ENCODE assay signal across 9 cellular contexts in genomic region chr15:78103406-78104118, GRCh38. TPM values are rescaled to one million over a fixed set of nuclear protein-coding genes. Genes with fewer than 3 reads are reported as not detected.
DNase-seq lines count a peak whose midpoint lies in the region; ATAC-seq and TF ChIP-seq lines count a peak whose summit lies in the region.
"Had no signal": no experiment of that assay in that cellular context is flagged by ENCODE, and none has a peak within 500 bp of the region (broad histone marks: within the 10 kb centered on the region; RNA-seq: fewer than 3 reads in every experiment).

No MANE protein-coding gene starts in this region.

- peak overlapping the region; percentile 96 for H3K27ac Mint-ChIP-seq in activated CD8-positive, alpha-beta T cell treated with anti-CD3 and anti-CD28 coated beads, Interleukin-2, amount 10 ng/mL, durations not matched to agents 7 days and 5 days

- H3K9me3 Mint-ChIP-seq in activated CD8-positive, alpha-beta T cell treated with anti-CD3 and anti-CD28 coated beads, Interleukin-2, amount 10 ng/mL, durations not matched to agents 7 days and 5 days (ENCODE audit: insufficient read depth) = no peaks in the 10 kb centered on the region

- H3K4me1 Mint-ChIP-seq in activated CD8-positive, alpha-beta T cell treated with anti-CD3 and anti-CD28 coated beads, Interleukin-2, amount 10 ng/mL, durations not matched to agents 7 days and 5 days (ENCODE audit: low read depth) = peaks cover 84% of the 10 kb centered on the region

- no peak for TF ChIP-seq EP300 in ovary (IDR thresholded peaks at IDR 0.05)

- WGBS in lung, 2 donors = 52 to 64% methylated on average over 12 of the region's 12 CpGs
- 90 to 92% (median 92%) methylated on average over 12 of the region's 12 CpGs for WGBS in ovary, 3 donors

- H3K36me3 ChIP-seq in lung (ENCODE audit: control insufficient read depth in 2 of 2, insufficient read depth in 2 of 2, low read length in 2 of 2) = no peaks in the 10 kb centered on the region
- no peaks in the 10 kb centered on the region for H3K36me3 ChIP-seq in breast epithelium
- H3K36me3 ChIP-seq in ovary = no peaks in the 10 kb centered on the region

- no peaks in the 10 kb centered on the region for H3K36me3 Mint-ChIP-seq in activated CD8-positive, alpha-beta T cell treated with anti-CD3 and anti-CD28 coated beads, Interleukin-2, amount 10 ng/mL, durations not matched to agents 7 days and 5 days (ENCODE audit: low read depth)

- no peaks in the 10 kb centered on the region for H3K9me3 ChIP-seq in lung (ENCODE audit: control insufficient read depth in 2 of 2, insufficient read depth in 1 of 2, low read length in 1 of 2)
- H3K9me3 ChIP-seq in breast epithelium = no peaks in the 10 kb centered on the region
- H3K9me3 ChIP-seq in ovary = no peaks in the 10 kb centered on the region

- CTCF ChIA-PET in activated CD8-positive, alpha-beta T cell treated with anti-CD3 and anti-CD28 coated beads, Interleukin-2, amount 10 ng/mL, durations not matched to agents 7 days and 5 days (lab: Charles Lee) = interaction anchor here (1.2 to 3.3 kb wide), 9 partner anchors 10 to 145 kb away, joined by 3 to 17 read pairs (median 5); no protein-coding TSS in a partner anchor

- H3K4me3 Mint-ChIP-seq in activated CD8-positive, alpha-beta T cell treated with anti-CD3 and anti-CD28 coated beads, Interleukin-2, amount 10 ng/mL, durations not matched to agents 7 days and 5 days = peak overlapping the region; percentile 67

- H3K27me3 ChIP-seq in lung (ENCODE audit: control insufficient read depth, insufficient read depth) (no peaks in the 10 kb centered on the region), breast epithelium (no peaks in the 10 kb centered on the region), ovary (no peaks in the 10 kb centered on the region)

- TF ChIP-seq POLR2A in breast epithelium (IDR thresholded peaks at IDR 0.05) = no peak
- TF ChIP-seq POLR2A in ovary (IDR thresholded peaks at IDR 0.05) = no peak

- TF ChIP-seq CTCF in lung (IDR thresholded peaks at IDR 0.05; ENCODE audit: control extremely low read depth, extremely low read depth) (no peak), breast epithelium (IDR thresholded peaks at IDR 0.05) (no peak), ovary (IDR thresholded peaks at IDR 0.05) (no peak)

- H3K4me1 ChIP-seq in lung (ENCODE audit: control insufficient read depth in 2 of 2, insufficient read depth in 2 of 2, low read length in 2 of 2) = peaks cover 0 to 5% of the 10 kb centered on the region in 2 donors
- H3K4me1 ChIP-seq in breast epithelium = no peaks in the 10 kb centered on the region
- H3K4me1 ChIP-seq in ovary (ENCODE audit: insufficient read depth) = no peaks in the 10 kb centered on the region

- ATAC-seq in GM19438 (IDR thresholded peaks at IDR 0.05; ENCODE audit: low read depth, unreplicated experiment) (peak; percentile 85), HG03469 (IDR thresholded peaks at IDR 0.05; ENCODE audit: unreplicated experiment) (peak; percentile 55), lung (ENCODE audit: insufficient read depth, low FRiP score) (peak; percentile 27)
- peak; percentile 80 for ATAC-seq in activated CD8-positive, alpha-beta T cell treated with anti-CD3 and anti-CD28 coated beads, Interleukin-2, amount 10 ng/mL, durations not matched to agents 7 days and 5 days

- intact Hi-C loops in breast epithelium (cut with DNase I; ENCODE audit: low total_unique reads) (no loop called here), ovary (cut with DNase I) (no loop called here)

- H3K4me3 ChIP-seq in lung = no peak overlapping the region
- no peak overlapping the region for H3K4me3 ChIP-seq in breast epithelium
- no peak overlapping the region for H3K4me3 ChIP-seq in ovary

- H3K27ac ChIP-seq in lung (ENCODE audit: low read depth in 1 of 2, low read length in 1 of 2) (peak overlapping the region in 1 of 2 donors; percentile 56), breast epithelium (no peak overlapping the region), ovary (no peak overlapping the region)

- POLR2A ChIA-PET in activated CD8-positive, alpha-beta T cell treated with anti-CD3 and anti-CD28 coated beads, Interleukin-2, amount 10 ng/mL, durations not matched to agents 7 days and 5 days (lab: Charles Lee) = interaction anchor here (0.6 to 2.1 kb wide), 10 partner anchors 11 to 224 kb away, joined by 3 to 14 read pairs (median 4); partner anchors contain the start of genes CIB2 and SH2D7

- no peaks in the 10 kb centered on the region for H3K27me3 Mint-ChIP-seq in activated CD8-positive, alpha-beta T cell treated with anti-CD3 and anti-CD28 coated beads, Interleukin-2, amount 10 ng/mL, durations not matched to agents 7 days and 5 days (ENCODE audit: low read depth)

- peak; percentile 91 for DNase-seq in activated CD8-positive, alpha-beta T cell treated with anti-CD3 and anti-CD28 coated beads, Interleukin-2, amount 10 ng/mL, durations not matched to agents 7 days and 5 days
- DNase-seq in lung (ENCODE audit: low spot score) (no peak), breast epithelium (ENCODE audit: low spot score in 2 of 2) (no peak), DMS153 treated with DMSO at 0.1 percent for 48 hours (lab: John Stamatoyannopoulos, UW; ENCODE audit: unreplicated experiment) (no peak), ovary (no peak), GM03348 (ENCODE audit: low spot score) (no peak)

RNA-seq across cellular contexts. Expression of gene SH2D7, which starts 11.2 kb away (rescaled TPM):
- under 1 TPM; 0.29 to 0.31 TPM for total RNA-seq in activated CD8-positive, alpha-beta T cell treated with anti-CD3 and anti-CD28 coated beads, Interleukin-2, amount 10 ng/mL, durations not matched to agents 7 days and 5 days
- total RNA-seq in lung (under 1 TPM in 1 of 2 donors, not detected in 1; 0.25 TPM), breast epithelium (not detected), ovary (not detected)
- polyA plus RNA-seq in lung (under 1 TPM in 1 of 2 donors, not detected in 1; 0.04 TPM), ovary (not detected)
- total RNA-seq: glomerular endothelial cell had no signal

RNA-seq across cellular contexts. Expression of gene TBC1D2B, which starts 26.1 kb away (rescaled TPM):
- 100 to 1,000 TPM; 109 to 119 TPM for total RNA-seq in activated CD8-positive, alpha-beta T cell treated with anti-CD3 and anti-CD28 coated beads, Interleukin-2, amount 10 ng/mL, durations not matched to agents 7 days and 5 days
- 10 to 100 TPM; 54.5 to 62.9 TPM for total RNA-seq in lung
- polyA plus RNA-seq in lung = 10 to 100 TPM; 21.8 to 23.3 TPM
- total RNA-seq in breast epithelium = 10 to 100 TPM; 44.9 to 71.0 (median 69.2) TPM
- 100 to 1,000 TPM in 4 of 7 donors, 10 to 100 TPM in 3; 42.3 to 146 (median 115) TPM for total RNA-seq in ovary
- 100 to 1,000 TPM in 1 of 2 donors, 10 to 100 TPM in 1; 53.3 to 122 TPM for polyA plus RNA-seq in ovary

RNA-seq across cellular contexts. Expression of gene CIB2, which starts 27.7 kb away (rescaled TPM):
- total RNA-seq in activated CD8-positive, alpha-beta T cell treated with anti-CD3 and anti-CD28 coated beads, Interleukin-2, amount 10 ng/mL, durations not matched to agents 7 days and 5 days = 1 to 10 TPM; 1.4 to 2.2 TPM
- 1 to 10 TPM; 2.8 to 9.8 TPM for total RNA-seq in lung
- polyA plus RNA-seq in lung = 1 to 10 TPM in 1 of 2 donors, under 1 TPM in 1; 0.95 to 1.5 TPM
- total RNA-seq in breast epithelium = 1 to 10 TPM; 2.9 to 5.8 (median 4.9) TPM
- 10 to 100 TPM in 3 of 7 donors, 1 to 10 TPM in 4; 1.7 to 12.4 (median 9.6) TPM for total RNA-seq in ovary
- polyA plus RNA-seq in ovary = 1 to 10 TPM; 5.3 to 8.2 TPM

RNA-seq across cellular contexts. Expression of gene IDH3A, which starts 45.6 kb away (rescaled TPM):
- total RNA-seq in activated CD8-positive, alpha-beta T cell treated with anti-CD3 and anti-CD28 coated beads, Interleukin-2, amount 10 ng/mL, durations not matched to agents 7 days and 5 days = 10 to 100 TPM; 80.7 to 84.2 TPM
- total RNA-seq in lung (10 to 100 TPM; 55.0 to 83.2 TPM), breast epithelium (10 to 100 TPM; 44.2 to 63.2 (median 52.0) TPM), ovary (10 to 100 TPM; 26.8 to 82.4 (median 63.8) TPM)
- polyA plus RNA-seq in lung (10 to 100 TPM; 28.6 to 36.0 TPM), ovary (10 to 100 TPM; 19.4 to 58.6 TPM)

Comparison
In these comparisons a context has a peak if more than half of its experiments do, and no peak if none do; other contexts are left out.
1. ATAC-seq: peak in every context shown above with its lines; median percentile 85 in GM19438; 80 in activated CD8-positive, alpha-beta T cell treated with anti-CD3 and anti-CD28 coated beads, Interleukin-2, amount 10 ng/mL, durations not matched to agents 7 days and 5 days; 55 in HG03469; 27 in lung.